In the genomic region with DNA sequence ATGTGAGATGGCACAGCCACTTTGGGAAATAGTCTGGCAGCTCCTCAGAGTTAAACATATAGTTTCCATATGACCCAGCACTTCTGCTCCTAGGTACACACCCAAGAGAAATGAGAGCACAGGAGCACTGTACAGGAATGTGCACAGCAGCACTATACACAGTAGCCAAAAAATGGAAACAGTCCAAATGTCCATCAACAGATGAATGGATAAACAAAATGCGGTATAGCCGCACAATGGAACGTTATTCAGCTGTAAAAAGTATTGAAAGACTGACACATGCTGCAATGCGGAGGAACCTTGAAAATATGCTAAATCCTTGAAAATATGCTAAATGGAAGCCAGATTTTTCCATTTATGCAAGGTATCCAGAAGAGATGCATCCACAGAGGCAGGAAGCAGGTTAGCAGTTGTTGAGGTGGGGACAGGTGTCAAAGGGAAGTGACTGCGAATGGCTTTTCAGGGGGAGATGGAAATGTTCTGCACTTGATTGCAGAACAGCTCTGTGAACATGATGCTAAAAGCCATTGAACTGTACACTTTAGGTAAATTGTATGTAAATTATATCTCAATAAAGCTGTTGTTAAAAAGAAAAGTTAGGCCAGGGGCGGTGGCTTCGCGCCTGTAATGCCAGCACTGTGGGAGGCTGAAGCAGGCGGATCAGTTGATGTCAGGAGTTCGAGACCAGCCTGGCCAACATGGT, we compare ENCODE assay signal across 27 cellular contexts.
DNase-seq lines count a peak whose midpoint lies in the region; FAIRE-seq and TF ChIP-seq lines count a peak whose summit lies in the region.
"Had no signal": no experiment of that assay in that cellular context is flagged by ENCODE, and none has a peak within 500 bp of the region (broad histone marks: within the 10 kb centered on the region; RNA-seq: fewer than 3 reads in every experiment).

No MANE protein-coding gene starts in this region.

- H3F3A ChIP-seq in neural progenitor cell (ENCODE audit: low read depth) = no peaks in the 10 kb centered on the region

- CTCF ChIA-PET in CD8-positive, alpha-beta memory T cell (lab: Charles Lee) = interaction anchor here (0.7 to 0.9 kb wide), 2 partner anchors 89 to 374 kb away, joined by 3 read pairs; no protein-coding TSS in a partner anchor
- CTCF ChIA-PET in Caco-2 (lab: Charles Lee) = no interaction called here

- intact Hi-C loops in Caco-2 (cut with micrococcal nuclease; ENCODE audit: unreplicated experiment) = no loop called here

- no peak for TF ChIP-seq EP300 in Ishikawa (IDR thresholded peaks at IDR 0.05; ENCODE audit: borderline replicate concordance)

- H3K27ac Mint-ChIP-seq in CD8-positive, alpha-beta memory T cell = peak overlapping the region in 7 of 8 donors; percentile 3 to 96 (median 57)
- peak overlapping the region in 3 of 5 experiments; percentile 58 to 65 (median 60) for H3K27ac Mint-ChIP-seq in brain
- peak overlapping the region; percentile 6 for H3K27ac Mint-ChIP-seq in neural progenitor cell
- H3K27ac Mint-ChIP-seq in Caco-2 (ENCODE audit: unreplicated experiment) = no peak overlapping the region
- H3K27ac Mint-ChIP-seq: activated naive CD4-positive, alpha-beta T cell treated with anti-CD3 and anti-CD28 coated beads, Interleukin-2, amount 50 U/mL, for 72 hours; nephron progenitor cell had no signal

- peaks cover 22% of the 10 kb centered on the region for H3K79me2 ChIP-seq in neural progenitor cell (ENCODE audit: low read depth)

- H3K27ac ChIP-seq in CD8-positive, alpha-beta memory T cell (ENCODE audit: low read depth, low read length) = no peak overlapping the region
- no peak overlapping the region for H3K27ac ChIP-seq in neural progenitor cell
- H3K27ac ChIP-seq: left ventricle myocardium inferior, parathyroid adenoma, upper lobe of right lung had no signal

- FAIRE-seq in frontal cortex (lab: Jason Lieb, UNC) = no peak
- FAIRE-seq: endothelial cell of umbilical vein, TTC549 had no signal

- peaks cover 85% of the 10 kb centered on the region for H3K4me1 ChIP-seq in CD8-positive, alpha-beta memory T cell (ENCODE audit: insufficient read depth, low read length)
- H3K4me1 ChIP-seq in neural progenitor cell (peaks cover 7% of the 10 kb centered on the region), Caco-2 (peaks cover 6% of the 10 kb centered on the region)

- peaks cover 0 to 1% of the 10 kb centered on the region in 2 donors for H3K27me3 Mint-ChIP-seq in CD8-positive, alpha-beta memory T cell
- H3K27me3 Mint-ChIP-seq in brain (no peaks in the 10 kb centered on the region), neural progenitor cell (ENCODE audit: insufficient read depth, low read depth) (peaks cover 3% of the 10 kb centered on the region), Caco-2 (ENCODE audit: insufficient read depth, unreplicated experiment) (no peaks in the 10 kb centered on the region)
- H3K27me3 Mint-ChIP-seq: CD4-positive, CD25-positive, alpha-beta regulatory T cell; central memory CD8-positive, alpha-beta T cell had no signal

- no peak for DNase-seq in CD8-positive, alpha-beta memory T cell
- DNase-seq in neural progenitor cell (ENCODE audit: low spot score) (no peak), Caco-2 (no peak), frontal cortex (ENCODE audit: low spot score in 2 of 2) (no peak), HK-2 (ENCODE audit: unreplicated experiment) (no peak)
- DNase-seq: activated CD4-positive, alpha-beta T cell treated with anti-CD3 and anti-CD28 coated beads, Interleukin-2, amount 50 U/mL, for 48 hours; aorta; CD4-positive, CD25-positive, alpha-beta regulatory T cell; dermis blood vessel endothelial cell; DMS 273 treated with DMSO at 0.1 percent for 48 hours; GOT3; islet precursor cell; left ventricle myocardium inferior; NCI-H1694; NCI-H2171 treated with DMSO at 0.1 percent for 48 hours; NCI-H524; nephron progenitor cell; stimulated activated CD4-positive, alpha-beta T cell treated with anti-CD3 and anti-CD28 coated beads, Interleukin-2, amount 100 ng/mL, for 48 hours; T-helper 1 cell; upper lobe of right lung had no signal

- no peaks in the 10 kb centered on the region for H3K27me3 ChIP-seq in CD8-positive, alpha-beta memory T cell (ENCODE audit: insufficient read depth, low read length, poor library complexity, severe bottlenecking)
- H3K27me3 ChIP-seq in neural progenitor cell (no peaks in the 10 kb centered on the region), Caco-2 (replicated peaks; ENCODE audit: control insufficient read depth, insufficient read depth, low read length) (no peaks in the 10 kb centered on the region)
- H3K27me3 ChIP-seq: upper lobe of right lung had no signal

- peak overlapping the region in 5 of 7 donors; percentile 35 to 68 (median 56) for H3K4me3 Mint-ChIP-seq in CD8-positive, alpha-beta memory T cell
- H3K4me3 Mint-ChIP-seq in brain (no peak overlapping the region), neural progenitor cell (no peak overlapping the region), Caco-2 (ENCODE audit: unreplicated experiment) (no peak overlapping the region)
- H3K4me3 Mint-ChIP-seq: CD4-positive, CD25-positive, alpha-beta regulatory T cell; nephron progenitor cell had no signal

- no peaks in the 10 kb centered on the region for H3K9me3 ChIP-seq in CD8-positive, alpha-beta memory T cell (ENCODE audit: low read length)
- no peaks in the 10 kb centered on the region for H3K9me3 ChIP-seq in neural progenitor cell (ENCODE audit: low read depth)
- no peaks in the 10 kb centered on the region for H3K9me3 ChIP-seq in Caco-2
- H3K9me3 ChIP-seq: left ventricle myocardium inferior, upper lobe of right lung had no signal

- H3K36me3 Mint-ChIP-seq in CD8-positive, alpha-beta memory T cell = peaks cover 0 to 15% (median 0%) of the 10 kb centered on the region in 3 donors
- peaks cover 9% of the 10 kb centered on the region for H3K36me3 Mint-ChIP-seq in brain
- peaks cover 4% of the 10 kb centered on the region for H3K36me3 Mint-ChIP-seq in neural progenitor cell
- peaks cover 28% of the 10 kb centered on the region for H3K36me3 Mint-ChIP-seq in Caco-2 (ENCODE audit: insufficient read depth, unreplicated experiment)
- H3K36me3 Mint-ChIP-seq: activated naive CD4-positive, alpha-beta T cell treated with anti-CD3 and anti-CD28 coated beads, Interleukin-2, amount 50 U/mL, for 72 hours; CD4-positive, CD25-positive, alpha-beta regulatory T cell had no signal

- H3K36me3 ChIP-seq in CD8-positive, alpha-beta memory T cell (ENCODE audit: insufficient read depth, low read length) = no peaks in the 10 kb centered on the region
- H3K36me3 ChIP-seq in neural progenitor cell (no peaks in the 10 kb centered on the region), Caco-2 (ENCODE audit: control insufficient read depth, insufficient read depth, low read length) (no peaks in the 10 kb centered on the region)

- no peak overlapping the region for H2AFZ ChIP-seq in neural progenitor cell (replicated peaks)
- H2AFZ ChIP-seq: parathyroid adenoma had no signal

- BruUV-seq in Caco-2 (replicated peaks; lab: Mats Ljungman, UMichigan) = no TSS peak

- no peak for TF ChIP-seq RAD21 in Ishikawa (IDR thresholded peaks at IDR 0.05; ENCODE audit: low read depth)

- peaks cover 25% of the 10 kb centered on the region for H4K20me1 ChIP-seq in neural progenitor cell (ENCODE audit: low read depth)

- POLR2A ChIA-PET in CD8-positive, alpha-beta memory T cell (lab: Charles Lee) = no interaction called here
- POLR2A ChIA-PET in Caco-2 (lab: Charles Lee) = no interaction called here

- TF ChIP-seq CTCF in brain (conservative IDR thresholded peaks at IDR 0.05) (no peak), neural progenitor cell (IDR thresholded peaks at IDR 0.05) (no peak), Caco-2 (IDR thresholded peaks at IDR 0.05; ENCODE audit: insufficient read depth in 1 of 2, low read depth in 1 of 2, low read length in 1 of 2, severe bottlenecking in 1 of 2, unreplicated experiment in 1 of 2) (no peak)

- H3K4me1 Mint-ChIP-seq in CD8-positive, alpha-beta memory T cell = peaks cover 89 to 94% (median 93%) of the 10 kb centered on the region in 3 donors
- H3K4me1 Mint-ChIP-seq in brain (peaks cover 68% of the 10 kb centered on the region), neural progenitor cell (peaks cover 34% of the 10 kb centered on the region), Caco-2 (ENCODE audit: low read depth, unreplicated experiment) (no peaks in the 10 kb centered on the region)

- H3K4me3 ChIP-seq in CD8-positive, alpha-beta memory T cell (ENCODE audit: low read length) = no peak overlapping the region
- H3K4me3 ChIP-seq in neural progenitor cell (no peak overlapping the region), Caco-2 (ENCODE audit: low read depth, low read length) (no peak overlapping the region)
- H3K4me3 ChIP-seq: left ventricle myocardium inferior, upper lobe of right lung had no signal

- H3K9me3 Mint-ChIP-seq in CD8-positive, alpha-beta memory T cell = no peaks in the 10 kb centered on the region
- no peaks in the 10 kb centered on the region for H3K9me3 Mint-ChIP-seq in brain
- no peaks in the 10 kb centered on the region for H3K9me3 Mint-ChIP-seq in neural progenitor cell
- H3K9me3 Mint-ChIP-seq in Caco-2 (ENCODE audit: unreplicated experiment) = no peaks in the 10 kb centered on the region
- H3K9me3 Mint-ChIP-seq: activated naive CD4-positive, alpha-beta T cell treated with anti-CD3 and anti-CD28 coated beads, Interleukin-2, amount 50 U/mL, for 72 hours; CD4-positive, CD25-positive, alpha-beta regulatory T cell; central memory CD8-positive, alpha-beta T cell; nephron progenitor cell had no signal

- H3K9ac ChIP-seq in neural progenitor cell = no peak overlapping the region
- H3K9ac ChIP-seq: parathyroid adenoma had no signal

- H3K4me2 ChIP-seq in neural progenitor cell = no peak overlapping the region

TF ChIP-seq in Ishikawa, 13 proteins besides CTCF, POLR2A, EP300 and RAD21:
- TF ChIP-seq TEAD4 (IDR thresholded peaks at IDR 0.05) = no peak
- TF ChIP-seq, protein P1, sequence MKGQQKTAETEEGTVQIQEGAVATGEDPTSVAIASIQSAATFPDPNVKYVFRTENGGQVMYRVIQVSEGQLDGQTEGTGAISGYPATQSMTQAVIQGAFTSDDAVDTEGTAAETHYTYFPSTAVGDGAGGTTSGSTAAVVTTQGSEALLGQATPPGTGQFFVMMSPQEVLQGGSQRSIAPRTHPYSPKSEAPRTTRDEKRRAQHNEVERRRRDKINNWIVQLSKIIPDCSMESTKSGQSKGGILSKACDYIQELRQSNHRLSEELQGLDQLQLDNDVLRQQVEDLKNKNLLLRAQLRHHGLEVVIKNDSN (IDR thresholded peaks at IDR 0.05) = no peak
- no peak for TF ChIP-seq TCF12 (IDR thresholded peaks at IDR 0.05; ENCODE audit: low read depth)
- TF ChIP-seq NFIC (IDR thresholded peaks at IDR 0.05) = 0 out of 2 replicates have a peak, but pooled peaks have one; percentile 13
- TF ChIP-seq EGR1 (IDR thresholded peaks at IDR 0.05) = no peak
- TF ChIP-seq FOXM1 (IDR thresholded peaks at IDR 0.05; ENCODE audit: borderline replicate concordance, low read depth) = no peak

Comparison
In these comparisons a context has a peak if more than half of its experiments do, and no peak if none do; other contexts are left out.
1. H3K4me3 Mint-ChIP-seq: peak in CD8-positive, alpha-beta memory T cell (5 of 7); none in brain (0 of 5), neural progenitor cell (single experiment) and Caco-2 (single experiment).